1 cellular context compared by ENCODE assay signal in genomic region chr12:21657336-21658077, GRCh38.
A peak's percentile ranks its signal among the peaks of the same experiment; 100 is the strongest.
TF ChIP-seq lines count a peak whose summit lies in the region.

LDHB (minus strand) TSS chr12:21657842; CDS start chr12:21654671, 3,171 bp downstream.

TF ChIP-seq in GM12878, 131 proteins besides CTCF, POLR2A, EP300 and RAD21 (continued from another document and continues in another):
- no peak for TF ChIP-seq CUX1 (IDR thresholded peaks at IDR 0.05; ENCODE audit: insufficient replicate concordance, low read depth, low read length)
- no peak for TF ChIP-seq HSF1 (IDR thresholded peaks at IDR 0.05; ENCODE audit: low read depth, low read length)
- TF ChIP-seq ESRRA (IDR thresholded peaks at IDR 0.05; ENCODE audit: low read length), result no peak; the same call in 1 of the 2 replicates
- TF ChIP-seq SREBF2 (IDR thresholded peaks at IDR 0.05; ENCODE audit: low read length), result no peak
- TF ChIP-seq NR2C1 (IDR thresholded peaks at IDR 0.05), result no peak
- no peak for TF ChIP-seq MLLT1 (IDR thresholded peaks at IDR 0.05)
- peak; percentile 38; the same call in 1 of the 2 replicates for TF ChIP-seq TCF12 (IDR thresholded peaks at IDR 0.05; ENCODE audit: low read depth, low read length)
- peak; percentile 80 for TF ChIP-seq MAX (IDR thresholded peaks at IDR 0.05; ENCODE audit: low read depth, low read length)
- TF ChIP-seq JUND (IDR thresholded peaks at IDR 0.05; ENCODE audit: low read depth, low read length), result no peak
- TF ChIP-seq RB1 (IDR thresholded peaks at IDR 0.05; ENCODE audit: borderline replicate concordance), result peak; percentile 76; the same call in 1 of the 2 replicates
- TF ChIP-seq ZBTB11 (CRISPR knock-in tag; IDR thresholded peaks at IDR 0.05), result no peak
- no peak for TF ChIP-seq SKIL (IDR thresholded peaks at IDR 0.05; ENCODE audit: low read depth, poor library complexity, severe bottlenecking)
- no peak for TF ChIP-seq IRF5 (IDR thresholded peaks at IDR 0.05; ENCODE audit: borderline replicate concordance)
- TF ChIP-seq BRCA1 (IDR thresholded peaks at IDR 0.05; ENCODE audit: low read depth, low read length), result no peak
- no peak for TF ChIP-seq RCOR1 (conservative IDR thresholded peaks at IDR 0.05; ENCODE audit: low read depth, low read length)
- no peak for TF ChIP-seq SMARCA5 (IDR thresholded peaks at IDR 0.05)
- no peak for TF ChIP-seq SUZ12 (IDR thresholded peaks at IDR 0.05; ENCODE audit: unreplicated experiment)
- no peak for TF ChIP-seq PKNOX1 (IDR thresholded peaks at IDR 0.05)
- TF ChIP-seq CHD4 (IDR thresholded peaks at IDR 0.05), result no peak
- TF ChIP-seq SP1 (IDR thresholded peaks at IDR 0.05; ENCODE audit: low read depth, low read length), result peak; percentile 16
- peak; percentile 78 for TF ChIP-seq YY1 (IDR thresholded peaks at IDR 0.05; ENCODE audit: low read depth, low read length)
- TF ChIP-seq NR2C2 (IDR thresholded peaks at IDR 0.05; ENCODE audit: borderline replicate concordance, control insufficient read depth, insufficient read length, low read depth), result no peak
- no peak for TF ChIP-seq FOXK2 (IDR thresholded peaks at IDR 0.05)
- TF ChIP-seq USF2 (IDR thresholded peaks at IDR 0.05; ENCODE audit: borderline replicate concordance, low read depth, low read length), result peak; percentile 19; the same call in 1 of the 2 replicates
- no peak for TF ChIP-seq PAX5 (IDR thresholded peaks at IDR 0.05; ENCODE audit: borderline replicate concordance, low read depth, low read length)
- peak; percentile 85 to 94 for TF ChIP-seq BHLHE40 (IDR thresholded peaks at IDR 0.05; ENCODE audit: borderline replicate concordance in 1 of 2, low read depth in 2 of 2, low read length in 1 of 2)
- peak; percentile 56; the same call in 1 of the 2 replicates for TF ChIP-seq NBN (IDR thresholded peaks at IDR 0.05)
- TF ChIP-seq SMAD5 (IDR thresholded peaks at IDR 0.05; ENCODE audit: low read depth), result 0 out of 2 replicates have a peak, but pooled peaks have one; percentile 76
- no peak for TF ChIP-seq NRF1 (conservative IDR thresholded peaks at IDR 0.05; ENCODE audit: low read depth, low read length)
- TF ChIP-seq SIN3A (IDR thresholded peaks at IDR 0.05; ENCODE audit: low read depth, low read length), result no peak
- TF ChIP-seq GABPA (IDR thresholded peaks at IDR 0.05; ENCODE audit: low read depth), result no peak
- no peak for TF ChIP-seq BCL11A (IDR thresholded peaks at IDR 0.05; ENCODE audit: low read depth, low read length)
- TF ChIP-seq ATF7 (IDR thresholded peaks at IDR 0.05; ENCODE audit: low read depth), result 0 out of 2 replicates have a peak, but pooled peaks have one; percentile 11
- no peak for TF ChIP-seq ZSCAN29 (IDR thresholded peaks at IDR 0.05)
- no peak for TF ChIP-seq PBX3 (IDR thresholded peaks at IDR 0.05; ENCODE audit: insufficient replicate concordance, low read depth, low read length)
- no peak for TF ChIP-seq EZH2 (IDR thresholded peaks at IDR 0.05; ENCODE audit: borderline replicate concordance, control insufficient read depth, low read depth, low read length)
- no peak for TF ChIP-seq KDM1A (IDR thresholded peaks at IDR 0.05; ENCODE audit: borderline replicate concordance)
- no peak for TF ChIP-seq ATF2 (IDR thresholded peaks at IDR 0.05; ENCODE audit: low read length)
- 0 out of 2 replicates have a peak, but pooled peaks have one; percentile 66 for TF ChIP-seq STAT1 (conservative IDR thresholded peaks at IDR 0.05)
- no peak; the same call in none of the 2 replicates for TF ChIP-seq CREM (IDR thresholded peaks at IDR 0.05; ENCODE audit: low read depth)
- no peak for TF ChIP-seq ZZZ3 (IDR thresholded peaks at IDR 0.05; ENCODE audit: control insufficient read depth, insufficient read length, low read depth)
